Comparison of ENCODE assay signal across 20 cellular contexts in the genomic region with DNA sequence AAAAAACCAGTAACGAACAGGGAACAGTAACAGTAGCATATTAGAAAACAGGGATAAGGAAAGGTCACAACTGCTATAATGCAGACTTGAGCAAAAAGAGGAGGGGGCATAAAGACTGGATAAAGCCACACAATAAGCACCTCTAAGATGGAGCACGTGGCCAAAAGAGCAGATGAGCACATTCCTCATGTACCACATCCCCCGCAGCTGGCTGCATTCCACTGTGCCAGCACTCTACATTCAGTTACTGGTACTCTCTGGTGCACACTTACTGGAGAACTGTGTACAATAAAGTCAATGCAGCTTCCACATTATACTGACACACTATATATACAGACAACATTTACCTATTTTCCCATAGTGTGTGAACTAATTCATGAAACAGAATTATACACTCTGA.
"Had no signal": no experiment of that assay in that cellular context is flagged by ENCODE, and none has a peak within 500 bp of the region (broad histone marks: within the 10 kb centered on the region; RNA-seq: fewer than 3 reads in every experiment).

No MANE protein-coding gene starts in this region.

- H3K9me3 Mint-ChIP-seq: natural killer cell, type B pancreatic cell had no signal

- DNase-seq: activated CD4-positive, CD25-positive, alpha-beta regulatory T cell treated with anti-CD3 and anti-CD28 coated beads, Interleukin-2, amount 50 U/mL, for 72 hours; activated naive CD4-positive, alpha-beta T cell treated with anti-CD3 and anti-CD28 coated beads for 36 hours; activated naive CD8-positive, alpha-beta T cell treated with anti-CD3 and anti-CD28 coated beads, Interleukin-2, amount 50 U/mL, for 24 hours; activated T-cell treated with anti-CD3 and anti-CD28 coated beads for 4 hours; hypothalamus; left colon; natural killer cell; nucleus accumbens; SK-N-SH; stimulated activated CD4-positive, alpha-beta T cell treated with anti-CD3 and anti-CD28 coated beads, Interleukin-15, amount 100 ng/mL, for 24 hours; stimulated activated CD4-positive, alpha-beta T cell treated with anti-CD3 and anti-CD28 coated beads, Interleukin-4, amount 100 ng/mL, for 1 hour; stimulated activated naive CD4-positive, alpha-beta T cell; T-helper 1 cell; T1000 had no signal

- H3K4me3 Mint-ChIP-seq: activated naive CD4-positive, alpha-beta T cell treated with anti-CD3 and anti-CD28 coated beads for 36 hours; activated naive CD8-positive, alpha-beta T cell treated with anti-CD3 and anti-CD28 coated beads, Interleukin-2, amount 50 U/mL, for 24 hours; natural killer cell; type B pancreatic cell had no signal

- H3K27ac Mint-ChIP-seq: activated naive CD4-positive, alpha-beta T cell treated with anti-CD3 and anti-CD28 coated beads for 36 hours; activated naive CD8-positive, alpha-beta T cell treated with anti-CD3 and anti-CD28 coated beads, Interleukin-2, amount 50 U/mL, for 24 hours; activated T-helper 2 cell treated with anti-CD3 and anti-CD28 coated beads, Interferon-gamma antibody, Interleukin-2, Interleukin-4, amounts not matched to agents 10 μg/mL and 5 μg/mL and 100 μg/mL, durations not matched to agents 14 hours and 24 hours and 36 hours; progenitor cell of endocrine pancreas; type B pancreatic cell had no signal

- ATAC-seq: activated naive CD8-positive, alpha-beta T cell treated with anti-CD3 and anti-CD28 coated beads, Interleukin-2, amount 50 U/mL, for 24 hours; left colon; natural killer cell had no signal

- H3K4me3 ChIP-seq: ascending aorta, right atrium auricular region, skin epidermis had no signal

- H3K27me3 Mint-ChIP-seq: activated naive CD8-positive, alpha-beta T cell treated with anti-CD3 and anti-CD28 coated beads, Interleukin-2, amount 50 U/mL, for 24 hours; progenitor cell of endocrine pancreas; type B pancreatic cell had no signal
